In the genomic region with DNA sequence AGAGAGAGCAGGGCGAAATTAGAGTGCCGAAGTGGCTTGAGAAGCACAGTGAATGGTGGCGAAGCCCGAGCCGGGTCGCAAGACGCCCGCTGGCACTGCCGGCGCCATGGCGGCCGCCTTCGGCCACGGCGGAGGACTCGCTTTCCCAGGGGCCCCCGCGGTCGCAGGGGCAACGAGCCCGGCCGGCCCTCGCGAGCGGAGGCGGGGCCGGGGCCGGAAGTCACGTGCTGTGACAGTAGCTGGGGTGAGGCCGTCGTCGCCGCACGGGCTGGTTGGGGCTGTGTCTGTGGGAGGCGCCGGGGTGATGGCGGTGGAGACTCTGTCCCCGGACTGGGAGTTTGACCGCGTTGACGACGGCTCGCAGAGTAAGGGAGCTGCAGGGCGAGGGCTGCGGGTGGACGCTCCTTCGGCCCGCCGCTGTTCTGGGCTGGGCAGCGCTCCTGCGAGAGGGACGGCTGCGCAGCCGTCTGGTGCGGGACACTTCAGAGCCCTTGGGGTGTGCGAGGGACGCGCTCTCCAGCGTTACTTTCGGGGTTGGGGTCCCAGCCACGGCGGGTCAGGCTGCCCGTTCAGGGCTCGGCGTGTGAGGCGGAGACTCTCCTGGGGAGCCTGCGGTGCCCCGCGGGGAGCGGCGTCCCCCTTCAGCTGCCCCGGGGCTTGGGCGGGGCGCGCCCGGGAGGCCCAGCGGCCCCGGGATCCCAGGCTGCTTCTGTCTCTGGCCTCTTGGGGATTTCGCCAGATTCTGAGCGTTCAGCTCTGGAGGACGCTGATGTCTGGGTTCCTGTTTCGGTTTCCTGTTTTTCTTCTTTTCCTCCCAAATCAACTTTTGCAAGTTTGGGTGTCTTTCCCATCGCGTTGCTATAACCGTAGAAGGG, we compare ENCODE assay signal across 8 cellular contexts. TPM values are rescaled to one million over a fixed set of nuclear protein-coding genes. Genes with fewer than 3 reads are reported as not detected.
DNase-seq lines count a peak whose midpoint lies in the region; ATAC-seq and TF ChIP-seq lines count a peak whose summit lies in the region.

A gene with protein sequence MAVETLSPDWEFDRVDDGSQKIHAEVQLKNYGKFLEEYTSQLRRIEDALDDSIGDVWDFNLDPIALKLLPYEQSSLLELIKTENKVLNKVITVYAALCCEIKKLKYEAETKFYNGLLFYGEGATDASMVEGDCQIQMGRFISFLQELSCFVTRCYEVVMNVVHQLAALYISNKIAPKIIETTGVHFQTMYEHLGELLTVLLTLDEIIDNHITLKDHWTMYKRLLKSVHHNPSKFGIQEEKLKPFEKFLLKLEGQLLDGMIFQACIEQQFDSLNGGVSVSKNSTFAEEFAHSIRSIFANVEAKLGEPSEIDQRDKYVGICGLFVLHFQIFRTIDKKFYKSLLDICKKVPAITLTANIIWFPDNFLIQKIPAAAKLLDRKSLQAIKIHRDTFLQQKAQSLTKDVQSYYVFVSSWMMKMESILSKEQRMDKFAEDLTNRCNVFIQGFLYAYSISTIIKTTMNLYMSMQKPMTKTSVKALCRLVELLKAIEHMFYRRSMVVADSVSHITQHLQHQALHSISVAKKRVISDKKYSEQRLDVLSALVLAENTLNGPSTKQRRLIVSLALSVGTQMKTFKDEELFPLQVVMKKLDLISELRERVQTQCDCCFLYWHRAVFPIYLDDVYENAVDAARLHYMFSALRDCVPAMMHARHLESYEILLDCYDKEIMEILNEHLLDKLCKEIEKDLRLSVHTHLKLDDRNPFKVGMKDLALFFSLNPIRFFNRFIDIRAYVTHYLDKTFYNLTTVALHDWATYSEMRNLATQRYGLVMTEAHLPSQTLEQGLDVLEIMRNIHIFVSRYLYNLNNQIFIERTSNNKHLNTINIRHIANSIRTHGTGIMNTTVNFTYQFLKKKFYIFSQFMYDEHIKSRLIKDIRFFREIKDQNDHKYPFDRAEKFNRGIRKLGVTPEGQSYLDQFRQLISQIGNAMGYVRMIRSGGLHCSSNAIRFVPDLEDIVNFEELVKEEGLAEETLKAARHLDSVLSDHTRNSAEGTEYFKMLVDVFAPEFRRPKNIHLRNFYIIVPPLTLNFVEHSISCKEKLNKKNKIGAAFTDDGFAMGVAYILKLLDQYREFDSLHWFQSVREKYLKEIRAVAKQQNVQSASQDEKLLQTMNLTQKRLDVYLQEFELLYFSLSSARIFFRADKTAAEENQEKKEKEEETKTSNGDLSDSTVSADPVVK (plus strand): TSS at position 235 of the 875 bp plus-strand sequence. CDS start 70 bp downstream, at position 305.

- H3K4me1 ChIP-seq in HAP-1 (peaks cover 27% of the 10 kb centered on the region), MM.1S (ENCODE audit: low read length) (peaks cover 17% of the 10 kb centered on the region)

- H3K9me3 ChIP-seq in HAP-1 (no peaks in the 10 kb centered on the region), MM.1S (replicated peaks; ENCODE audit: insufficient read depth, low read length) (no peaks in the 10 kb centered on the region)

- peak within 1 kb of the TSS; percentile 96 for H3K4me3 Mint-ChIP-seq in nephron progenitor cell
- peak within 1 kb of the TSS; percentile 94 to 99 for H3K4me3 Mint-ChIP-seq in stimulated activated naive CD8-positive, alpha-beta T cell treated with anti-CD3 and anti-CD28 coated beads, Interleukin-15, amount 100 ng/mL, for 72 hours

- peak within 1 kb of the TSS; percentile 92 for H3K27ac ChIP-seq in MM.1S (ENCODE audit: low read length)

- peaks cover 23% of the 10 kb centered on the region for H3F3A ChIP-seq in MM.1S (ENCODE audit: insufficient read depth, low read length)

- peak within 1 kb of the TSS; percentile 89 for H3K9ac ChIP-seq in MM.1S (ENCODE audit: low read length)

- H3K4me2 ChIP-seq in MM.1S (ENCODE audit: low read depth, low read length): peak within 1 kb of the TSS; percentile 90

- no peaks in the 10 kb centered on the region for H3K9me2 ChIP-seq in MM.1S (replicated peaks; ENCODE audit: insufficient read depth, low read length)

- in situ Hi-C loops in G401 (cut with HindIII; ENCODE audit: low sequenced_read_pairs): no loop called here
- in situ Hi-C loops in HAP-1 (cut with MboI; ENCODE audit: low sequenced_read_pairs): no loop called here

- peaks cover 6% of the 10 kb centered on the region for H3K27me3 Mint-ChIP-seq in nephron progenitor cell (ENCODE audit: low read depth, poor library complexity)
- peaks cover 11% of the 10 kb centered on the region for H3K27me3 Mint-ChIP-seq in stimulated activated naive CD8-positive, alpha-beta T cell treated with anti-CD3 and anti-CD28 coated beads, Interleukin-15, amount 100 ng/mL, for 72 hours

- peaks cover 47% of the 10 kb centered on the region for H3K79me2 ChIP-seq in MM.1S (ENCODE audit: low read length)

- peaks cover 3% of the 10 kb centered on the region; the same call in 1 of the 2 replicates for H4K20me1 ChIP-seq in MM.1S (ENCODE audit: insufficient read depth, low read length)

- H3K27me3 ChIP-seq in HAP-1 (ENCODE audit: low read depth) (no peaks in the 10 kb centered on the region), MM.1S (replicated peaks; ENCODE audit: insufficient read depth, low read length) (no peaks in the 10 kb centered on the region)

- peak; percentile 98 for ATAC-seq in stimulated activated naive CD8-positive, alpha-beta T cell treated with anti-CD3 and anti-CD28 coated beads, Interleukin-15, amount 100 ng/mL, for 72 hours

- peak within 1 kb of the TSS; percentile 97 for H2AFZ ChIP-seq in MM.1S (ENCODE audit: low read length)

- peak within 1 kb of the TSS; percentile 91 for H3K4me3 ChIP-seq in HAP-1
- H3K4me3 ChIP-seq in MM.1S (ENCODE audit: low read length): peak within 1 kb of the TSS; percentile 97
- peak within 1 kb of the TSS; percentile 94 for H3K4me3 ChIP-seq in fibroblast of the aortic adventitia (ENCODE audit: low read depth, low read length)

- peak within 1 kb of the TSS; percentile 98 for H3K27ac Mint-ChIP-seq in nephron progenitor cell
- H3K27ac Mint-ChIP-seq in stimulated activated naive CD8-positive, alpha-beta T cell treated with anti-CD3 and anti-CD28 coated beads, Interleukin-15, amount 100 ng/mL, for 72 hours: peak within 1 kb of the TSS; percentile 96

- H3K36me3 Mint-ChIP-seq in nephron progenitor cell (ENCODE audit: low read depth): peaks cover 18% of the 10 kb centered on the region

- DNase-seq in G401 (ENCODE audit: low spot score) (peak; percentile 91), HAP-1 (ENCODE audit: low spot score in 2 of 2) (peak; percentile 88 to 96), MM.1S (peak; percentile 95), SHP77 treated with DMSO at 0.1 percent for 48 hours (lab: John Stamatoyannopoulos, UW) (peak; percentile 62), fibroblast of the aortic adventitia (ENCODE audit: low read depth) (peak; percentile 80), nephron progenitor cell (peak; percentile 95)
- peak; percentile 98 for DNase-seq in activated effector memory CD4-positive, alpha-beta T cell treated with anti-CD3 and anti-CD28 coated beads, Interleukin-2, amount 50 U/mL, for 16 hours
- DNase-seq in stimulated activated naive CD8-positive, alpha-beta T cell treated with anti-CD3 and anti-CD28 coated beads, Interleukin-15, amount 100 ng/mL, for 72 hours: peak; percentile 93 to 94

- TF ChIP-seq CTCF in MM.1S (IDR thresholded peaks at IDR 0.05; ENCODE audit: low read length) (no peak), fibroblast of the aortic adventitia (IDR thresholded peaks at IDR 0.05; ENCODE audit: insufficient read depth, low read length) (no peak), nephron progenitor cell (IDR thresholded peaks at IDR 0.05) (no peak)

- peaks cover 10% of the 10 kb centered on the region for H3K9me3 Mint-ChIP-seq in nephron progenitor cell
- peaks cover 4 to 6% of the 10 kb centered on the region in 2 donors for H3K9me3 Mint-ChIP-seq in stimulated activated naive CD8-positive, alpha-beta T cell treated with anti-CD3 and anti-CD28 coated beads, Interleukin-15, amount 100 ng/mL, for 72 hours

- H3K36me3 ChIP-seq in HAP-1 (replicated peaks) (peaks cover 16% of the 10 kb centered on the region), MM.1S (replicated peaks; ENCODE audit: insufficient read depth, low read length) (peaks cover 4% of the 10 kb centered on the region; the same call in 1 of the 2 replicates)

- H3K4me1 Mint-ChIP-seq in nephron progenitor cell: peaks cover 42% of the 10 kb centered on the region
- peaks cover 34% of the 10 kb centered on the region for H3K4me1 Mint-ChIP-seq in stimulated activated naive CD8-positive, alpha-beta T cell treated with anti-CD3 and anti-CD28 coated beads, Interleukin-15, amount 100 ng/mL, for 72 hours

RNA-seq across cellular contexts. Expression of the gene that starts here (rescaled TPM):
- total RNA-seq in G401 (2014; rRNA removed; shearing (Covaris generic)): 21.9 and 77.3 TPM in 2 replicates
- total RNA-seq in fibroblast of the aortic adventitia (ENCODE audit: low replicate concordance): 75.6 and 102 TPM in 2 replicates

Comparison
In these comparisons a context has a peak if more than half of its experiments do, and no peak if none do; other contexts are left out.
1. Peak in every context shown above with its lines: DNase-seq, ATAC-seq, H3K4me3 ChIP-seq and H3K27ac ChIP-seq.